Comparison of ENCODE assay signal across 13 cellular contexts in genomic region chrY:14834103-14835060, GRCh38.
A peak's percentile ranks its signal among the peaks of the same experiment; 100 is the strongest.
DNase-seq lines count a peak whose midpoint lies in the region; ATAC-seq and TF ChIP-seq lines count a peak whose summit lies in the region.
"Had no signal": no experiment of that assay in that cellular context is flagged by ENCODE, and none has a peak within 500 bp of the region (broad histone marks: within the 10 kb centered on the region; RNA-seq: fewer than 3 reads in every experiment).

No MANE protein-coding gene starts in this region.

- no peak overlapping the region for H4K91ac ChIP-seq in mesenchymal stem cell (ENCODE audit: low read length)

- TF ChIP-seq CTCF in sigmoid colon (IDR thresholded peaks at IDR 0.05) (no peak), ascending aorta (IDR thresholded peaks at IDR 0.05) (no peak)

- no peak overlapping the region for H2BK15ac ChIP-seq in mesenchymal stem cell (ENCODE audit: low read depth, poor library complexity, severe bottlenecking)

- no peak overlapping the region for H2AFZ ChIP-seq in mesenchymal stem cell (ENCODE audit: low read depth, low read length)

- no peaks in the 10 kb centered on the region for H3K79me1 ChIP-seq in mesenchymal stem cell (replicated peaks; ENCODE audit: low read length, poor library complexity, severe bottlenecking)

- H3K9ac ChIP-seq in mesenchymal stem cell (ENCODE audit: low read length) = no peak overlapping the region

- H3K9me3 ChIP-seq in T-helper 17 cell (ENCODE audit: control insufficient read depth, low read length, poor library complexity, severe bottlenecking) (no peaks in the 10 kb centered on the region), mesenchymal stem cell (ENCODE audit: control insufficient read depth, low read length) (no peaks in the 10 kb centered on the region), sigmoid colon (no peaks in the 10 kb centered on the region), ascending aorta (no peaks in the 10 kb centered on the region)

- H3K36me3 Mint-ChIP-seq in T-helper 17 cell (ENCODE audit: low read depth) = no peaks in the 10 kb centered on the region

- no peak for TF ChIP-seq POLR2A in sigmoid colon (IDR thresholded peaks at IDR 0.05)

- no peak overlapping the region for H3K23ac ChIP-seq in mesenchymal stem cell (ENCODE audit: low read length in 2 of 2)

- H3K4ac ChIP-seq in mesenchymal stem cell (ENCODE audit: low read depth in 1 of 2, low read length in 2 of 2) = no peak overlapping the region

- H4K8ac ChIP-seq in mesenchymal stem cell (ENCODE audit: low read length) = no peak overlapping the region

- H2BK5ac ChIP-seq in mesenchymal stem cell (ENCODE audit: low read depth, low read length, poor library complexity, severe bottlenecking) = no peak overlapping the region

- H3K4me3 ChIP-seq in mesenchymal stem cell (ENCODE audit: insufficient read depth in 1 of 2, low read depth in 1 of 2, low read length in 2 of 2) (no peak overlapping the region), sigmoid colon (no peak overlapping the region), ascending aorta (no peak overlapping the region)

- DNase-seq in T-helper 17 cell (no peak), mesenchymal stem cell (peak; percentile 71), sigmoid colon (no peak), iPS-NIHi11 (ENCODE audit: low spot score) (no peak), ascending aorta (ENCODE audit: low spot score in 2 of 2) (no peak)
- DNase-seq in activated CD8-positive, alpha-beta memory T cell treated with anti-CD3 and anti-CD28 coated beads for 24 hours = no peak
- DNase-seq: activated T-cell treated with anti-CD3 and anti-CD28 coated beads, Interleukin-2, amount 50 U/mL, for 4 hours; Calu3; GOT3; NCI-H1436 treated with DMSO at 0.1 percent for 48 hours; stimulated activated CD4-positive, alpha-beta T cell treated with anti-CD3 and anti-CD28 coated beads, Interleukin-4, amount 100 ng/mL, for 24 hours had no signal

- H3K27ac ChIP-seq in mesenchymal stem cell (ENCODE audit: low read length, poor library complexity, severe bottlenecking) = peak overlapping the region; percentile 69
- no peak overlapping the region for H3K27ac ChIP-seq in sigmoid colon
- no peak overlapping the region for H3K27ac ChIP-seq in ascending aorta

- intact Hi-C loops in sigmoid colon (cut with DNase I) (no loop called here), ascending aorta (cut with DNase I) (no loop called here)

- H3K27me3 Mint-ChIP-seq in T-helper 17 cell = no peaks in the 10 kb centered on the region

- H3K4me1 Mint-ChIP-seq in T-helper 17 cell = peaks cover 7% of the 10 kb centered on the region

- ATAC-seq in GM18498 (IDR thresholded peaks at IDR 0.05; ENCODE audit: unreplicated experiment) = peak; percentile 73
- ATAC-seq in HG02884 (IDR thresholded peaks at IDR 0.05; ENCODE audit: unreplicated experiment) = peak; percentile 73
- peak; percentile 64 for ATAC-seq in T-helper 17 cell
- ATAC-seq: activated T-cell treated with anti-CD3 and anti-CD28 coated beads, Interleukin-2, amount 50 U/mL, for 4 hours had no signal

- H3K4me2 ChIP-seq in mesenchymal stem cell (ENCODE audit: low read length, poor library complexity, severe bottlenecking) = no peak overlapping the region

- no peak overlapping the region for H3K18ac ChIP-seq in mesenchymal stem cell (ENCODE audit: low read depth in 1 of 2, low read length in 2 of 2)

- H2BK120ac ChIP-seq in mesenchymal stem cell (ENCODE audit: low read depth, low read length) = no peak overlapping the region

- no peak for TF ChIP-seq EP300 in sigmoid colon (IDR thresholded peaks at IDR 0.05)

- H2AK5ac ChIP-seq in mesenchymal stem cell (ENCODE audit: low read length, severe bottlenecking) = no peak overlapping the region

- peaks cover 0 to 4% of the 10 kb centered on the region in 2 experiments for H3K36me3 ChIP-seq in mesenchymal stem cell (ENCODE audit: control insufficient read depth in 1 of 2, insufficient read depth in 2 of 2, low read depth in 1 of 2, low read length in 2 of 2)
- no peaks in the 10 kb centered on the region for H3K36me3 ChIP-seq in sigmoid colon
- H3K36me3 ChIP-seq in ascending aorta = no peaks in the 10 kb centered on the region

- H3K27ac Mint-ChIP-seq in T-helper 17 cell = no peak overlapping the region

- no peaks in the 10 kb centered on the region for H3K27me3 ChIP-seq in mesenchymal stem cell (ENCODE audit: control insufficient read depth in 1 of 2, insufficient read depth in 1 of 2, low read length in 2 of 2)
- no peaks in the 10 kb centered on the region for H3K27me3 ChIP-seq in sigmoid colon
- no peaks in the 10 kb centered on the region for H3K27me3 ChIP-seq in ascending aorta

- no peak overlapping the region for H3K14ac ChIP-seq in mesenchymal stem cell (ENCODE audit: low read length in 2 of 2)

- no peak overlapping the region for H2BK12ac ChIP-seq in mesenchymal stem cell (ENCODE audit: low read length in 2 of 2)

- 88% methylated on average over 1 of the region's 4 CpGs for WGBS in mesenchymal stem cell
- WGBS in sigmoid colon, 2 donors = 64 to 72% methylated on average over 4 of the region's 4 CpGs

- H3K4me1 ChIP-seq in mesenchymal stem cell (ENCODE audit: control insufficient read depth, insufficient read depth, low read depth, low read length) = no peaks in the 10 kb centered on the region
- no peaks in the 10 kb centered on the region for H3K4me1 ChIP-seq in sigmoid colon
- H3K4me1 ChIP-seq in ascending aorta = no peaks in the 10 kb centered on the region

- peak overlapping the region; percentile 39 for H3K4me3 Mint-ChIP-seq in T-helper 17 cell
- H3K4me3 Mint-ChIP-seq: activated T-cell treated with anti-CD3 and anti-CD28 coated beads, Interleukin-2, amount 50 U/mL, for 4 hours had no signal
